Comparison of ENCODE assay signal across 1 cellular context in genomic region chr15:89665449-89666146, GRCh38.
A peak's percentile ranks its signal among the peaks of the same experiment; 100 is the strongest.
TF ChIP-seq lines count a peak whose summit lies in the region.

No MANE protein-coding gene starts in this region.

TF ChIP-seq in HepG2, 621 proteins besides CTCF, POLR2A, EP300 and RAD21:
- peak; percentile 34 for TF ChIP-seq YY1 (IDR thresholded peaks at IDR 0.05; ENCODE audit: insufficient read depth, insufficient replicate concordance, low read depth, low read length)
- TF ChIP-seq ZSCAN9 (CRISPR knock-in tag; IDR thresholded peaks at IDR 0.05; ENCODE audit: borderline replicate concordance), result no peak
- peak; percentile 39; the same call in 1 of the 2 replicates for TF ChIP-seq ZFX (CRISPR knock-in tag; IDR thresholded peaks at IDR 0.05; ENCODE audit: low read depth)
- TF ChIP-seq TAF15 (IDR thresholded peaks at IDR 0.05; ENCODE audit: low read depth, low read length, poor library complexity, severe bottlenecking), result no peak
- TF ChIP-seq GABPB1 (CRISPR knock-in tag; IDR thresholded peaks at IDR 0.05), result peak; percentile 53; the same call in 1 of the 2 replicates
- no peak for TF ChIP-seq IKZF4 (CRISPR knock-in tag; IDR thresholded peaks at IDR 0.05; ENCODE audit: borderline replicate concordance, low read depth, not compliant biosample characterization)
- no peak for TF ChIP-seq ZNF296 (CRISPR knock-in tag; conservative IDR thresholded peaks at IDR 0.05)
- no peak for TF ChIP-seq ZNF878 (CRISPR knock-in tag; IDR thresholded peaks at IDR 0.05)
- TF ChIP-seq ZNF556 (CRISPR knock-in tag; IDR thresholded peaks at IDR 0.05; ENCODE audit: borderline replicate concordance), result no peak
- peak; percentile 49; the same call in 1 of the 2 replicates for TF ChIP-seq UBTF (CRISPR knock-in tag; IDR thresholded peaks at IDR 0.05)
- no peak for TF ChIP-seq ZFAT (CRISPR knock-in tag; conservative IDR thresholded peaks at IDR 0.05)
- no peak for TF ChIP-seq BHLHE40 (IDR thresholded peaks at IDR 0.05; ENCODE audit: low read length)
- no peak for TF ChIP-seq ZNF570 (CRISPR knock-in tag; IDR thresholded peaks at IDR 0.05; ENCODE audit: borderline replicate concordance)
- no peak for TF ChIP-seq ZFP1 (CRISPR knock-in tag; IDR thresholded peaks at IDR 0.05)
- no peak for TF ChIP-seq ZNF710 (CRISPR knock-in tag; IDR thresholded peaks at IDR 0.05; ENCODE audit: borderline replicate concordance)
- no peak for TF ChIP-seq ZNF687 (CRISPR knock-in tag; IDR thresholded peaks at IDR 0.05)
- TF ChIP-seq ZMAT3 (CRISPR knock-in tag; conservative IDR thresholded peaks at IDR 0.05), result no peak
- TF ChIP-seq ZNF17 (CRISPR knock-in tag; IDR thresholded peaks at IDR 0.05), result no peak
- TF ChIP-seq FOXA1 (IDR thresholded peaks at IDR 0.05), result no peak
- TF ChIP-seq FOXA1 (CRISPR knock-in tag; IDR thresholded peaks at IDR 0.05), result no peak
- no peak for TF ChIP-seq HDAC1 (CRISPR knock-in tag; IDR thresholded peaks at IDR 0.05)
- no peak for TF ChIP-seq CBX5 (CRISPR knock-in tag; IDR thresholded peaks at IDR 0.05; ENCODE audit: borderline replicate concordance)
- TF ChIP-seq DRAP1 (CRISPR knock-in tag; IDR thresholded peaks at IDR 0.05), result no peak
- 0 out of 2 replicates have a peak, but pooled peaks have one; percentile 29 for TF ChIP-seq CHD2 (IDR thresholded peaks at IDR 0.05; ENCODE audit: low read depth, low read length)
- peak; percentile 96 for TF ChIP-seq HNRNPLL (IDR thresholded peaks at IDR 0.05; ENCODE audit: low read depth, low read length, poor library complexity, severe bottlenecking)
- TF ChIP-seq PHF8 (CRISPR knock-in tag; IDR thresholded peaks at IDR 0.05), result 0 out of 2 replicates have a peak, but pooled peaks have one; percentile 18
- no peak for TF ChIP-seq ERF (CRISPR knock-in tag; IDR thresholded peaks at IDR 0.05)
- no peak for TF ChIP-seq HNRNPK (IDR thresholded peaks at IDR 0.05; ENCODE audit: low read depth, low read length, poor library complexity, severe bottlenecking)
- no peak for TF ChIP-seq JUND (CRISPR knock-in tag; IDR thresholded peaks at IDR 0.05)
- no peak for TF ChIP-seq ZNF891 (CRISPR knock-in tag; IDR thresholded peaks at IDR 0.05)
- no peak for TF ChIP-seq ZSCAN25 (CRISPR knock-in tag; IDR thresholded peaks at IDR 0.05)
